Comparison of ENCODE assay signal across 38 cellular contexts in the genomic region with DNA sequence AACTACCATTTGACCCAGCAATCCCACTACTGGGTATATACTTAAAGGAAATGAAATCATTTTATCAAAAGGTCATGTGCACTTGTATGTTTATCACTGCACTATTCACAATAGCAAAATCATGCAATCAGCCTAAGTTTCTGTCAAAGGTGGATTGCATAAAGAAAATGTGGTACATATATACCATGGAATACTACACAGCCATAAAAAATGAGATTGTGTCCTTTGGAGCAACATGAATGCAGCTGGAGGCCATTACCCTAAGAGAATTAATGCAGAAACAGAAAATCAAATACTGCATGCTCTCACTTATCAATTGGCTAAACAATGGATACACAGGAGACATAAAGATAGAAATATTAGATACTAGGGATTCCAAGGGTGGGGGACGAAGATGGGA. TPM values are rescaled to one million over a fixed set of nuclear protein-coding genes. Genes with fewer than 3 reads are reported as not detected.
"Had no signal": no experiment of that assay in that cellular context is flagged by ENCODE, and none has a peak within 500 bp of the region (broad histone marks: within the 10 kb centered on the region; RNA-seq: fewer than 3 reads in every experiment).

No MANE protein-coding gene starts in this region.

- H3K4me3 Mint-ChIP-seq: activated B cell treated with CpG ODN at 0.5 μM for 24 hours; activated CD4-positive, alpha-beta memory T cell treated with anti-CD3 and anti-CD28 coated beads for 36 hours; activated CD4-positive, alpha-beta T cell treated with anti-CD3 and anti-CD28 coated beads, Interleukin-2, amount 10 ng/mL, durations not matched to agents 24 days and 14 days; activated CD8-positive, alpha-beta T cell treated with anti-CD3 and anti-CD28 coated beads for 36 hours; activated naive CD4-positive, alpha-beta T cell treated with anti-CD3 and anti-CD28 coated beads for 36 hours; activated naive CD4-positive, alpha-beta T cell treated with anti-CD3 and anti-CD28 coated beads, Interleukin-2, amount 50 U/mL, for 24 hours; activated naive CD8-positive, alpha-beta T cell; activated naive CD8-positive, alpha-beta T cell treated with anti-CD3 and anti-CD28 coated beads, Interleukin-2, amount 10 ng/mL, durations not matched to agents 7 days and 5 days; activated naive CD8-positive, alpha-beta T cell treated with anti-CD3 and anti-CD28 coated beads, Interleukin-2, amount 50 U/mL, for 24 hours; activated T-cell treated with anti-CD3 and anti-CD28 coated beads, Interleukin-2, amount 50 U/mL, for 4 hours; activated T-cell treated with anti-CD3 and anti-CD28 coated beads, Interleukin-2, amount 50 U/mL, for 72 hours; activated T-helper 1 cell treated with anti-CD3 and anti-CD28 coated beads, Interleukin-12 subunit alpha, Interleukin-12 subunit beta, Interleukin-2, Interleukin-4 antibody, amounts not matched to agents 30 ng/mL and 10 ng/mL and 1 ng/mL, durations not matched to agents 14 hours and 24 hours and 36 hours; activated T-helper 17 cell treated with anti-CD3 and anti-CD28 coated beads, Interleukin-2, amount 50 U/mL, for 72 hours; brain; central memory CD8-positive, alpha-beta T cell; T-helper 1 cell treated with Interleukin-12 subunit alpha and Interleukin-12 subunit beta and Interleukin-4 antibody, amounts not matched to agents 30 μg/mL and 1 μg/mL, for 36 hours; T-helper 2 cell treated with Interferon-gamma antibody and Interleukin-4, amounts not matched to agents 5 μg/mL and 100 μg/mL, for 36 hours had no signal

- H3K9me3 ChIP-seq: ascending aorta had no signal

- H3K4me3 ChIP-seq: ascending aorta, cardiac muscle cell had no signal

- DNase-seq: activated B cell treated with CpG ODN at 0.5 μM for 24 hours; activated CD4-positive, alpha-beta memory T cell treated with anti-CD3 and anti-CD28 coated beads for 36 hours; activated CD4-positive, alpha-beta T cell treated with anti-CD3 and anti-CD28 coated beads for 4 hours; activated CD4-positive, alpha-beta T cell treated with anti-CD3 and anti-CD28 coated beads, Interleukin-2, amount 10 ng/mL, durations not matched to agents 24 days and 14 days; activated CD4-positive, alpha-beta T cell treated with anti-CD3 and anti-CD28 coated beads, Interleukin-2, amount 50 U/mL, for 1 hour; activated CD4-positive, alpha-beta T cell treated with anti-CD3 and anti-CD28 coated beads, Interleukin-2, amount 50 U/mL, for 4 hours; activated CD4-positive, CD25-positive, alpha-beta regulatory T cell treated with anti-CD3 and anti-CD28 coated beads, Interleukin-2, amount 50 U/mL, for 72 hours; activated CD8-positive, alpha-beta memory T cell treated with anti-CD3 and anti-CD28 coated beads, Interleukin-2, amount 50 U/mL, for 4 hours; activated CD8-positive, alpha-beta T cell treated with anti-CD3 and anti-CD28 coated beads for 36 hours; activated effector memory CD4-positive, alpha-beta T cell treated with anti-CD3 and anti-CD28 coated beads, Interleukin-2, amount 50 U/mL, for 16 hours; activated gamma-delta T cell treated with Interleukin-2 at 50 U/mL for 16 hours; activated naive CD4-positive, alpha-beta T cell; activated naive CD4-positive, alpha-beta T cell treated with anti-CD3 and anti-CD28 coated beads for 36 hours; activated naive CD8-positive, alpha-beta T cell treated with anti-CD3 and anti-CD28 coated beads, Interleukin-2, amount 10 ng/mL, durations not matched to agents 7 days and 5 days; activated naive CD8-positive, alpha-beta T cell treated with anti-CD3 and anti-CD28 coated beads, Interleukin-2, amount 50 U/mL, for 24 hours; activated T-cell treated with anti-CD3 and anti-CD28 coated beads for 4 hours; activated T-cell treated with anti-CD3 and anti-CD28 coated beads, Interleukin-2, amount 50 U/mL, for 1 hour; activated T-cell treated with anti-CD3 and anti-CD28 coated beads, Interleukin-2, amount 50 U/mL, for 4 hours; activated T-cell treated with anti-CD3 and anti-CD28 coated beads, Interleukin-2, amount 50 U/mL, for 72 hours; amygdala; anterior cingulate cortex; caudate nucleus; cerebellar nuclear complex; T-helper 2 cell; T-helper 9 cell had no signal

- H3K4me1 Mint-ChIP-seq: brain had no signal

- H3K27ac Mint-ChIP-seq: activated B cell treated with CpG ODN at 0.5 μM for 24 hours; activated CD4-positive, alpha-beta memory T cell treated with anti-CD3 and anti-CD28 coated beads for 36 hours; activated CD4-positive, alpha-beta T cell treated with anti-CD3 and anti-CD28 coated beads, Interleukin-2, amount 10 ng/mL, durations not matched to agents 24 days and 14 days; activated CD8-positive, alpha-beta T cell treated with anti-CD3 and anti-CD28 coated beads for 36 hours; activated naive CD4-positive, alpha-beta T cell treated with anti-CD3 and anti-CD28 coated beads for 36 hours; activated naive CD8-positive, alpha-beta T cell; activated naive CD8-positive, alpha-beta T cell treated with anti-CD3 and anti-CD28 coated beads, Interleukin-2, amount 10 ng/mL, durations not matched to agents 7 days and 5 days; activated naive CD8-positive, alpha-beta T cell treated with anti-CD3 and anti-CD28 coated beads, Interleukin-2, amount 50 U/mL, for 24 hours; activated T-cell treated with anti-CD3 and anti-CD28 coated beads, Interleukin-2, amount 50 U/mL, for 72 hours; activated T-helper 1 cell treated with anti-CD3 and anti-CD28 coated beads, Interleukin-12 subunit alpha, Interleukin-12 subunit beta, Interleukin-2, Interleukin-4 antibody, amounts not matched to agents 30 ng/mL and 10 ng/mL and 1 ng/mL, durations not matched to agents 14 hours and 24 hours and 36 hours; activated T-helper 17 cell treated with anti-CD3 and anti-CD28 coated beads, Interleukin-2, amount 50 U/mL, for 72 hours; brain; T-helper 1 cell treated with Interleukin-12 subunit alpha and Interleukin-12 subunit beta and Interleukin-4 antibody, amounts not matched to agents 30 μg/mL and 1 μg/mL, for 36 hours; T-helper 2 cell treated with Interferon-gamma antibody and Interleukin-4, amounts not matched to agents 5 μg/mL and 100 μg/mL, for 36 hours had no signal

- H3K36me3 ChIP-seq: cardiac muscle cell had no signal

- H3K4me1 ChIP-seq: ascending aorta had no signal

- H3K27ac ChIP-seq: ascending aorta, cardiac muscle cell, VCaP had no signal

- ATAC-seq: activated CD8-positive, alpha-beta T cell treated with anti-CD3 and anti-CD28 coated beads for 36 hours; activated naive CD8-positive, alpha-beta T cell treated with anti-CD3 and anti-CD28 coated beads, Interleukin-2, amount 50 U/mL, for 24 hours; activated T-cell treated with anti-CD3 and anti-CD28 coated beads, Interleukin-2, amount 50 U/mL, for 4 hours; activated T-cell treated with anti-CD3 and anti-CD28 coated beads, Interleukin-2, amount 50 U/mL, for 72 hours; activated T-helper 17 cell treated with anti-CD3 and anti-CD28 coated beads, Interleukin-2, amount 50 U/mL, for 72 hours had no signal

- H3K9me3 Mint-ChIP-seq: activated naive CD4-positive, alpha-beta T cell treated with anti-CD3 and anti-CD28 coated beads, Interleukin-2, amount 50 U/mL, for 24 hours; activated T-helper 17 cell treated with anti-CD3 and anti-CD28 coated beads, Interleukin-2, amount 50 U/mL, for 72 hours; central memory CD8-positive, alpha-beta T cell had no signal

- FAIRE-seq: bronchial epithelial cell, TTC549 had no signal

- H3K27me3 ChIP-seq: ascending aorta, cardiac muscle cell had no signal

- H3K27me3 Mint-ChIP-seq: activated B cell treated with CpG ODN at 0.5 μM for 24 hours; activated CD4-positive, alpha-beta memory T cell treated with anti-CD3 and anti-CD28 coated beads for 36 hours; activated CD4-positive, alpha-beta T cell treated with anti-CD3 and anti-CD28 coated beads, Interleukin-2, amount 10 ng/mL, durations not matched to agents 24 days and 14 days; activated CD8-positive, alpha-beta T cell treated with anti-CD3 and anti-CD28 coated beads for 36 hours; activated naive CD4-positive, alpha-beta T cell treated with anti-CD3 and anti-CD28 coated beads, Interleukin-2, amount 50 U/mL, for 24 hours; activated naive CD8-positive, alpha-beta T cell; activated naive CD8-positive, alpha-beta T cell treated with anti-CD3 and anti-CD28 coated beads, Interleukin-2, amount 10 ng/mL, durations not matched to agents 7 days and 5 days; activated naive CD8-positive, alpha-beta T cell treated with anti-CD3 and anti-CD28 coated beads, Interleukin-2, amount 50 U/mL, for 24 hours; activated T-helper 17 cell treated with anti-CD3 and anti-CD28 coated beads, Interleukin-2, amount 50 U/mL, for 72 hours; brain; central memory CD8-positive, alpha-beta T cell had no signal

RNA-seq across cellular contexts. Expression of a gene that starts 38.2 kb away (rescaled TPM):
- polyA plus RNA-seq: cardiac muscle cell had no signal
